In the genomic region with DNA sequence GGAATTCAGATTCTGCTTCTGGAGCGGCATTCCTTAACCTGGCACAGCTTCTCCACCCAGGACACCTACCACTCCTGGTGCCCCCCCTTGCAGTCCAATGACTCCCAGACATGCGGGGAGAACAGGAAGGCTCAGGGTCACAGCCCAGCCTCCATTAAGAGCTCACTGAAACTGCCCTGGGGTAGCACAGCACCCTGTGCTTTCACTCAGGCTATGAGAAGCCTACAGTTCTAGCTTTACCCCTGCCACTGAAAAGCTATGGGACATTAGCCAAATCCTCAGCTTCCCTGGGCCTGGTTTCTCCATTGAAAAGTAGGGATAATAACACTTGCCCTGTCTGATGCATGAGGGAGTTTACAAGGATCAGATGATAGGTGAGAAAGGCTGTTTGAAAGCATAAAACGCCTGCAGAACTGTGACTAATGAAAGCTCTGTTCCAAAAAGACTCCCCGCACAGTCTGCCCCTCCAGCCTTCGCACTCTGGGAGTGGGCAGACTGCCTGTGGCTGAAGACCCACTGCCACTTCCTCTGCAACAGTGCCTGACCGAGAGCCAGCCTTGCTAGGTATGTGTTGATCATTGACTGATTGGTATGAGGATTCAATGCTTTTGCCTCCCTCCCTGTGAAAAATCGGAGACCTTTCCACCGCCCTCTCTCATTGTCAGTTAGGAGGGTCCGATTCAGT, we compare ENCODE assay signal across 1 cellular context.
TF ChIP-seq lines count a peak whose summit lies in the region.

No MANE protein-coding gene starts in this region.

TF ChIP-seq in H1, 55 proteins besides CTCF, POLR2A, EP300 and RAD21:
- TF ChIP-seq SIN3A (conservative IDR thresholded peaks at IDR 0.05 in 1 of 2, IDR thresholded peaks at IDR 0.05 in 1 of 2; ENCODE audit: low read depth in 1 of 2, low read length in 2 of 2) (no peak), CHD1 (IDR thresholded peaks at IDR 0.05; ENCODE audit: low read depth, low read length) (no peak), RNF2 (IDR thresholded peaks at IDR 0.05; ENCODE audit: borderline replicate concordance, low read depth, low read length, missing control alignments, poor library complexity, severe bottlenecking) (no peak), TEAD4 (IDR thresholded peaks at IDR 0.05; ENCODE audit: low read depth, low read length) (no peak), JUN (IDR thresholded peaks at IDR 0.05; ENCODE audit: low read depth, low read length) (no peak), SP4 (IDR thresholded peaks at IDR 0.05; ENCODE audit: low read length) (no peak), POU5F1 (IDR thresholded peaks at IDR 0.05; ENCODE audit: low read depth, low read length) (no peak)
- TF ChIP-seq, protein P1, sequence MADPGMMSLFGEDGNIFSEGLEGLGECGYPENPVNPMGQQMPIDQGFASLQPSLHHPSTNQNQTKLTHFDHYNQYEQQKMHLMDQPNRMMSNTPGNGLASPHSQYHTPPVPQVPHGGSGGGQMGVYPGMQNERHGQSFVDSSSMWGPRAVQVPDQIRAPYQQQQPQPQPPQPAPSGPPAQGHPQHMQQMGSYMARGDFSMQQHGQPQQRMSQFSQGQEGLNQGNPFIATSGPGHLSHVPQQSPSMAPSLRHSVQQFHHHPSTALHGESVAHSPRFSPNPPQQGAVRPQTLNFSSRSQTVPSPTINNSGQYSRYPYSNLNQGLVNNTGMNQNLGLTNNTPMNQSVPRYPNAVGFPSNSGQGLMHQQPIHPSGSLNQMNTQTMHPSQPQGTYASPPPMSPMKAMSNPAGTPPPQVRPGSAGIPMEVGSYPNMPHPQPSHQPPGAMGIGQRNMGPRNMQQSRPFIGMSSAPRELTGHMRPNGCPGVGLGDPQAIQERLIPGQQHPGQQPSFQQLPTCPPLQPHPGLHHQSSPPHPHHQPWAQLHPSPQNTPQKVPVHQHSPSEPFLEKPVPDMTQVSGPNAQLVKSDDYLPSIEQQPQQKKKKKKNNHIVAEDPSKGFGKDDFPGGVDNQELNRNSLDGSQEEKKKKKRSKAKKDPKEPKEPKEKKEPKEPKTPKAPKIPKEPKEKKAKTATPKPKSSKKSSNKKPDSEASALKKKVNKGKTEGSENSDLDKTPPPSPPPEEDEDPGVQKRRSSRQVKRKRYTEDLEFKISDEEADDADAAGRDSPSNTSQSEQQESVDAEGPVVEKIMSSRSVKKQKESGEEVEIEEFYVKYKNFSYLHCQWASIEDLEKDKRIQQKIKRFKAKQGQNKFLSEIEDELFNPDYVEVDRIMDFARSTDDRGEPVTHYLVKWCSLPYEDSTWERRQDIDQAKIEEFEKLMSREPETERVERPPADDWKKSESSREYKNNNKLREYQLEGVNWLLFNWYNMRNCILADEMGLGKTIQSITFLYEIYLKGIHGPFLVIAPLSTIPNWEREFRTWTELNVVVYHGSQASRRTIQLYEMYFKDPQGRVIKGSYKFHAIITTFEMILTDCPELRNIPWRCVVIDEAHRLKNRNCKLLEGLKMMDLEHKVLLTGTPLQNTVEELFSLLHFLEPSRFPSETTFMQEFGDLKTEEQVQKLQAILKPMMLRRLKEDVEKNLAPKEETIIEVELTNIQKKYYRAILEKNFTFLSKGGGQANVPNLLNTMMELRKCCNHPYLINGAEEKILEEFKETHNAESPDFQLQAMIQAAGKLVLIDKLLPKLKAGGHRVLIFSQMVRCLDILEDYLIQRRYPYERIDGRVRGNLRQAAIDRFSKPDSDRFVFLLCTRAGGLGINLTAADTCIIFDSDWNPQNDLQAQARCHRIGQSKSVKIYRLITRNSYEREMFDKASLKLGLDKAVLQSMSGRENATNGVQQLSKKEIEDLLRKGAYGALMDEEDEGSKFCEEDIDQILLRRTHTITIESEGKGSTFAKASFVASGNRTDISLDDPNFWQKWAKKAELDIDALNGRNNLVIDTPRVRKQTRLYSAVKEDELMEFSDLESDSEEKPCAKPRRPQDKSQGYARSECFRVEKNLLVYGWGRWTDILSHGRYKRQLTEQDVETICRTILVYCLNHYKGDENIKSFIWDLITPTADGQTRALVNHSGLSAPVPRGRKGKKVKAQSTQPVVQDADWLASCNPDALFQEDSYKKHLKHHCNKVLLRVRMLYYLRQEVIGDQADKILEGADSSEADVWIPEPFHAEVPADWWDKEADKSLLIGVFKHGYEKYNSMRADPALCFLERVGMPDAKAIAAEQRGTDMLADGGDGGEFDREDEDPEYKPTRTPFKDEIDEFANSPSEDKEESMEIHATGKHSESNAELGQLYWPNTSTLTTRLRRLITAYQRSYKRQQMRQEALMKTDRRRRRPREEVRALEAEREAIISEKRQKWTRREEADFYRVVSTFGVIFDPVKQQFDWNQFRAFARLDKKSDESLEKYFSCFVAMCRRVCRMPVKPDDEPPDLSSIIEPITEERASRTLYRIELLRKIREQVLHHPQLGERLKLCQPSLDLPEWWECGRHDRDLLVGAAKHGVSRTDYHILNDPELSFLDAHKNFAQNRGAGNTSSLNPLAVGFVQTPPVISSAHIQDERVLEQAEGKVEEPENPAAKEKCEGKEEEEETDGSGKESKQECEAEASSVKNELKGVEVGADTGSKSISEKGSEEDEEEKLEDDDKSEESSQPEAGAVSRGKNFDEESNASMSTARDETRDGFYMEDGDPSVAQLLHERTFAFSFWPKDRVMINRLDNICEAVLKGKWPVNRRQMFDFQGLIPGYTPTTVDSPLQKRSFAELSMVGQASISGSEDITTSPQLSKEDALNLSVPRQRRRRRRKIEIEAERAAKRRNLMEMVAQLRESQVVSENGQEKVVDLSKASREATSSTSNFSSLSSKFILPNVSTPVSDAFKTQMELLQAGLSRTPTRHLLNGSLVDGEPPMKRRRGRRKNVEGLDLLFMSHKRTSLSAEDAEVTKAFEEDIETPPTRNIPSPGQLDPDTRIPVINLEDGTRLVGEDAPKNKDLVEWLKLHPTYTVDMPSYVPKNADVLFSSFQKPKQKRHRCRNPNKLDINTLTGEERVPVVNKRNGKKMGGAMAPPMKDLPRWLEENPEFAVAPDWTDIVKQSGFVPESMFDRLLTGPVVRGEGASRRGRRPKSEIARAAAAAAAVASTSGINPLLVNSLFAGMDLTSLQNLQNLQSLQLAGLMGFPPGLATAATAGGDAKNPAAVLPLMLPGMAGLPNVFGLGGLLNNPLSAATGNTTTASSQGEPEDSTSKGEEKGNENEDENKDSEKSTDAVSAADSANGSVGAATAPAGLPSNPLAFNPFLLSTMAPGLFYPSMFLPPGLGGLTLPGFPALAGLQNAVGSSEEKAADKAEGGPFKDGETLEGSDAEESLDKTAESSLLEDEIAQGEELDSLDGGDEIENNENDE (IDR thresholded peaks at IDR 0.05; ENCODE audit: insufficient replicate concordance, low read length) = no peak
